10 cellular contexts compared by ENCODE assay signal in genomic region chr22:36644333-36644757, GRCh38. TPM values are rescaled to one million over a fixed set of nuclear protein-coding genes. Genes with fewer than 3 reads are reported as not detected.
DNase-seq lines count a peak whose midpoint lies in the region; FAIRE-seq and TF ChIP-seq lines count a peak whose summit lies in the region.
"Had no signal": no experiment of that assay in that cellular context is flagged by ENCODE, and none has a peak within 500 bp of the region (broad histone marks: within the 10 kb centered on the region; RNA-seq: fewer than 3 reads in every experiment).

No MANE protein-coding gene starts in this region.

- no peaks in the 10 kb centered on the region for H3K4me1 Mint-ChIP-seq in Caco-2 (ENCODE audit: low read depth, unreplicated experiment)
- H3K4me1 Mint-ChIP-seq in activated naive CD4-positive, alpha-beta T cell treated with anti-CD3 and anti-CD28 coated beads, Interleukin-2, amount 10 ng/mL, durations not matched to agents 7 days and 5 days, result no peaks in the 10 kb centered on the region

- no peak overlapping the region for H3K9ac ChIP-seq in kidney (ENCODE audit: low read length in 2 of 2)

- H3K36me3 ChIP-seq in Caco-2 (ENCODE audit: control insufficient read depth, insufficient read depth, low read length), result no peaks in the 10 kb centered on the region
- H3K36me3 ChIP-seq in kidney epithelial cell (ENCODE audit: control insufficient read depth, insufficient read depth, low read length), result no peaks in the 10 kb centered on the region
- H3K36me3 ChIP-seq in kidney (ENCODE audit: control insufficient read depth in 1 of 2, insufficient read depth in 2 of 2, low read length in 2 of 2), result no peaks in the 10 kb centered on the region

- H3K27ac ChIP-seq in kidney (ENCODE audit: low read depth in 2 of 2, low read length in 2 of 2), result no peak overlapping the region

- H3K27ac Mint-ChIP-seq in Caco-2 (ENCODE audit: unreplicated experiment), result no peak overlapping the region
- no peak overlapping the region for H3K27ac Mint-ChIP-seq in activated naive CD4-positive, alpha-beta T cell treated with anti-CD3 and anti-CD28 coated beads, Interleukin-2, amount 10 ng/mL, durations not matched to agents 7 days and 5 days
- H3K27ac Mint-ChIP-seq: stimulated activated naive CD8-positive, alpha-beta T cell treated with anti-CD3 and anti-CD28 coated beads, Interleukin-15, Interleukin-2, amounts not matched to agents 100 ng/mL and 50 ng/mL, for 24 hours had no signal

- H3K27me3 Mint-ChIP-seq in Caco-2 (ENCODE audit: insufficient read depth, unreplicated experiment), result peaks cover 30% of the 10 kb centered on the region
- peaks cover 15% of the 10 kb centered on the region for H3K27me3 Mint-ChIP-seq in activated naive CD4-positive, alpha-beta T cell treated with anti-CD3 and anti-CD28 coated beads, Interleukin-2, amount 10 ng/mL, durations not matched to agents 7 days and 5 days

- H3K27me3 ChIP-seq in Caco-2 (replicated peaks; ENCODE audit: control insufficient read depth, insufficient read depth, low read length), result no peaks in the 10 kb centered on the region
- peaks cover 4% of the 10 kb centered on the region for H3K27me3 ChIP-seq in kidney epithelial cell (ENCODE audit: control insufficient read depth, insufficient read depth, low read length)

- H3K4me1 ChIP-seq in Caco-2, result no peaks in the 10 kb centered on the region
- no peaks in the 10 kb centered on the region for H3K4me1 ChIP-seq in kidney (ENCODE audit: control insufficient read depth in 1 of 2, insufficient read depth in 1 of 2, low read depth in 1 of 2, low read length in 2 of 2)

- H3K4me3 Mint-ChIP-seq in Caco-2 (ENCODE audit: unreplicated experiment), result no peak overlapping the region
- H3K4me3 Mint-ChIP-seq in activated naive CD4-positive, alpha-beta T cell treated with anti-CD3 and anti-CD28 coated beads, Interleukin-2, amount 10 ng/mL, durations not matched to agents 7 days and 5 days, result no peak overlapping the region
- H3K4me3 Mint-ChIP-seq: stimulated activated naive CD8-positive, alpha-beta T cell treated with anti-CD3 and anti-CD28 coated beads, Interleukin-15, Interleukin-2, amounts not matched to agents 100 ng/mL and 50 ng/mL, for 24 hours had no signal

- intact Hi-C loops in Caco-2 (cut with micrococcal nuclease; ENCODE audit: unreplicated experiment) (no loop called here), kidney (cut with DNase I) (no loop called here)

- CTCF ChIA-PET in Caco-2 (lab: Charles Lee), result no interaction called here
- CTCF ChIA-PET in activated naive CD4-positive, alpha-beta T cell treated with anti-CD3 and anti-CD28 coated beads, Interleukin-2, amount 10 ng/mL, durations not matched to agents 7 days and 5 days (lab: Charles Lee), result no interaction called here

- POLR2A ChIA-PET in Caco-2 (lab: Charles Lee), result no interaction called here

- no TSS peak for BruUV-seq in Caco-2 (replicated peaks; lab: Mats Ljungman, UMichigan)

- DNase-seq in Caco-2 (peak; percentile 42 to 71), HuH-7.5 (ENCODE audit: low spot score) (peak; percentile 24), kidney epithelial cell (ENCODE audit: low read depth) (peak; percentile 59), kidney (no peak), NCI-H128 (lab: John Stamatoyannopoulos, UW; ENCODE audit: unreplicated experiment) (no peak), NCI-H510A (lab: John Stamatoyannopoulos, UW) (no peak)
- DNase-seq in activated naive CD4-positive, alpha-beta T cell treated with anti-CD3 and anti-CD28 coated beads, Interleukin-2, amount 10 ng/mL, durations not matched to agents 7 days and 5 days, result peak; percentile 58
- DNase-seq in activated CD8-positive, alpha-beta memory T cell treated with anti-CD3 and anti-CD28 coated beads for 24 hours, result no peak

- no peaks in the 10 kb centered on the region for H3K9me3 Mint-ChIP-seq in Caco-2 (ENCODE audit: unreplicated experiment)
- H3K9me3 Mint-ChIP-seq in activated naive CD4-positive, alpha-beta T cell treated with anti-CD3 and anti-CD28 coated beads, Interleukin-2, amount 10 ng/mL, durations not matched to agents 7 days and 5 days, result no peaks in the 10 kb centered on the region
- H3K9me3 Mint-ChIP-seq: stimulated activated naive CD8-positive, alpha-beta T cell treated with anti-CD3 and anti-CD28 coated beads, Interleukin-15, Interleukin-2, amounts not matched to agents 100 ng/mL and 50 ng/mL, for 24 hours had no signal

- no peak for FAIRE-seq in kidney (lab: Jason Lieb, UNC)
- FAIRE-seq: endometrium had no signal

- H3K9me3 ChIP-seq in Caco-2 (no peaks in the 10 kb centered on the region), kidney (ENCODE audit: control insufficient read depth in 1 of 2, low read length in 2 of 2) (no peaks in the 10 kb centered on the region)

- H3K4me3 ChIP-seq in Caco-2 (ENCODE audit: low read depth, low read length) (no peak overlapping the region), kidney epithelial cell (ENCODE audit: low read depth, low read length) (no peak overlapping the region), kidney (ENCODE audit: low read length in 2 of 2) (no peak overlapping the region)

- no peaks in the 10 kb centered on the region for H3K36me3 Mint-ChIP-seq in Caco-2 (ENCODE audit: insufficient read depth, unreplicated experiment)
- H3K36me3 Mint-ChIP-seq in activated naive CD4-positive, alpha-beta T cell treated with anti-CD3 and anti-CD28 coated beads, Interleukin-2, amount 10 ng/mL, durations not matched to agents 7 days and 5 days, result no peaks in the 10 kb centered on the region

- no peak for TF ChIP-seq CTCF in Caco-2 (IDR thresholded peaks at IDR 0.05; ENCODE audit: insufficient read depth in 1 of 2, low read depth in 1 of 2, low read length in 1 of 2, severe bottlenecking in 1 of 2, unreplicated experiment in 1 of 2)
- TF ChIP-seq CTCF in kidney epithelial cell (IDR thresholded peaks at IDR 0.05; ENCODE audit: insufficient read depth, low read length, poor library complexity, severe bottlenecking), result no peak
- TF ChIP-seq CTCF in kidney (IDR thresholded peaks at IDR 0.05; ENCODE audit: borderline replicate concordance, extremely low read depth, insufficient read depth), result no peak

RNA-seq across cellular contexts. Expression of gene CACNG2, which starts 59.2 kb away (rescaled TPM):
- total RNA-seq in Caco-2 (2022), result not detected in 2 replicates
- total RNA-seq in kidney epithelial cell, result not detected in 2 replicates
- not detected for total RNA-seq in kidney
- not detected for polyA plus RNA-seq in kidney (ENCODE audit: insufficient read depth, low read depth, low replicate concordance)

Comparison
In these comparisons a context has a peak if more than half of its experiments do, and no peak if none do; other contexts are left out.
1. DNase-seq: peak in Caco-2 (2 of 2), HuH-7.5 (single experiment), activated naive CD4-positive, alpha-beta T cell treated with anti-CD3 and anti-CD28 coated beads, Interleukin-2, amount 10 ng/mL, durations not matched to agents 7 days and 5 days (single experiment) and kidney epithelial cell (single experiment); none in kidney (single experiment), activated CD8-positive, alpha-beta memory T cell treated with anti-CD3 and anti-CD28 coated beads for 24 hours (single experiment), NCI-H128 (single experiment) and NCI-H510A (single experiment).